In genomic region chr14:66923251-66923650, GRCh38 we compare ENCODE assay signal across 19 cellular contexts.
DNase-seq lines count a peak whose midpoint lies in the region; ATAC-seq, FAIRE-seq and TF ChIP-seq lines count a peak whose summit lies in the region.
"Had no signal": no experiment of that assay in that cellular context is flagged by ENCODE, and none has a peak within 500 bp of the region (broad histone marks: within the 10 kb centered on the region; RNA-seq: fewer than 3 reads in every experiment).

No MANE protein-coding gene starts in this region.

- CTCF ChIA-PET in mammary epithelial cell (lab: Charles Lee; ENCODE audit: low non-redundant PET): no interaction called here

- H3K36me3 ChIP-seq in mammary epithelial cell (ENCODE audit: insufficient read depth, low read length): peaks cover 12% of the 10 kb centered on the region
- H3K36me3 ChIP-seq: BE2C had no signal

- TSS peak; percentile 18 for BruUV-seq in mammary epithelial cell (replicated peaks; lab: Mats Ljungman, UMichigan)

- WGBS in mammary epithelial cell (ENCODE audit: low coverage, missing lambda C conversion rate): 95% methylated on average over 1 of the region's 1 CpG

- no peak overlapping the region for H3K4me3 ChIP-seq in mammary epithelial cell (replicated peaks in 1 of 3; ENCODE audit: insufficient read depth in 1 of 3, low read depth in 2 of 3, low read length in 3 of 3)
- H3K4me3 ChIP-seq in coronary artery: no peak overlapping the region

- H3K9ac ChIP-seq in mammary epithelial cell (ENCODE audit: insufficient read depth, low read length): no peak overlapping the region

- no peaks in the 10 kb centered on the region for H4K20me1 ChIP-seq in mammary epithelial cell (ENCODE audit: insufficient read depth, low read length)

- no peak for DNase-seq in HTR-8/SVneo (ENCODE audit: insufficient read length, low spot score)
- DNase-seq in mammary epithelial cell: no peak
- no peak for DNase-seq in glutamatergic neuron
- no peak for DNase-seq in pons (ENCODE audit: low spot score)
- DNase-seq in coronary artery (ENCODE audit: low spot score): no peak
- DNase-seq in iPS-NIHi11 (ENCODE audit: low spot score): no peak
- DNase-seq: BE2C; CD8-positive, alpha-beta T cell; COR-L47; DMS153; DMS79 treated with DMSO at 0.1 percent for 48 hours; EL; GDM1; HCEC 1CT had no signal

- no peaks in the 10 kb centered on the region for H3K79me2 ChIP-seq in mammary epithelial cell (ENCODE audit: insufficient read depth, low read length)

- in situ Hi-C loops in mammary epithelial cell (cut with MboI; ENCODE audit: low sequenced_read_pairs in 2 of 2): no loop called here

- no peaks in the 10 kb centered on the region for H3K9me3 ChIP-seq in mammary epithelial cell (replicated peaks; ENCODE audit: insufficient read depth, low read length)
- H3K9me3 ChIP-seq: BE2C had no signal

- H3K4me2 ChIP-seq in mammary epithelial cell (ENCODE audit: insufficient read depth, low read depth, low read length): no peak overlapping the region

- no peaks in the 10 kb centered on the region for H3K27me3 ChIP-seq in mammary epithelial cell (ENCODE audit: insufficient read depth, low read length)
- H3K27me3 ChIP-seq: BE2C had no signal

- no peak overlapping the region for H3K27ac Mint-ChIP-seq in glutamatergic neuron (ENCODE audit: unreplicated experiment)
- H3K27ac Mint-ChIP-seq: CD14-positive monocyte; CD8-positive, alpha-beta T cell had no signal

- no peaks in the 10 kb centered on the region for H3K4me1 ChIP-seq in mammary epithelial cell (ENCODE audit: insufficient read depth, low read length)
- H3K4me1 ChIP-seq: BE2C had no signal

- no peaks in the 10 kb centered on the region for H3K9me3 Mint-ChIP-seq in glutamatergic neuron (ENCODE audit: unreplicated experiment)

- peak; percentile 9 for FAIRE-seq in HTR-8/SVneo (lab: Jason Lieb, UNC)
- FAIRE-seq: A204.1, D721Med, GM12892 had no signal

- H2AFZ ChIP-seq in mammary epithelial cell (ENCODE audit: low read depth, low read length): no peak overlapping the region

- no peaks in the 10 kb centered on the region for H3K4me1 Mint-ChIP-seq in glutamatergic neuron (ENCODE audit: low read depth, unreplicated experiment)
- H3K4me1 Mint-ChIP-seq: CD14-positive monocyte had no signal

- H3K4me3 Mint-ChIP-seq in glutamatergic neuron (ENCODE audit: unreplicated experiment): no peak overlapping the region
- H3K4me3 Mint-ChIP-seq: CD14-positive monocyte; CD8-positive, alpha-beta T cell had no signal

- peak in 1 of 2 donors; percentile 3 for TF ChIP-seq CTCF in mammary epithelial cell (conservative IDR thresholded peaks at IDR 0.05 in 1 of 2, IDR thresholded peaks at IDR 0.05 in 1 of 2; ENCODE audit: extremely low read depth in 1 of 2, insufficient read depth in 1 of 2, low read depth in 1 of 2, low read length in 2 of 2)
- peak; percentile 26 for TF ChIP-seq CTCF in glutamatergic neuron (IDR thresholded peaks at IDR 0.05; ENCODE audit: partially characterized antibody, unreplicated experiment)
- TF ChIP-seq CTCF in coronary artery (IDR thresholded peaks at IDR 0.05): no peak

- no peak overlapping the region for H3K27ac ChIP-seq in mammary epithelial cell (ENCODE audit: insufficient read depth, low read depth, low read length)
- no peak overlapping the region for H3K27ac ChIP-seq in coronary artery

- intact Hi-C loops in mammary epithelial cell (cut with micrococcal nuclease): no loop called here

- dilution Hi-C loops in mammary epithelial cell (cut with HindIII; ENCODE audit: low sequenced_read_pairs): no loop called here

- H3K36me3 Mint-ChIP-seq in glutamatergic neuron (ENCODE audit: unreplicated experiment): no peaks in the 10 kb centered on the region

- no peaks in the 10 kb centered on the region for H3K27me3 Mint-ChIP-seq in glutamatergic neuron (ENCODE audit: unreplicated experiment)

- ATAC-seq in GM21515 (IDR thresholded peaks at IDR 0.05; ENCODE audit: unreplicated experiment): no peak
- ATAC-seq: CD8-positive, alpha-beta T cell had no signal
